In the genomic region with DNA sequence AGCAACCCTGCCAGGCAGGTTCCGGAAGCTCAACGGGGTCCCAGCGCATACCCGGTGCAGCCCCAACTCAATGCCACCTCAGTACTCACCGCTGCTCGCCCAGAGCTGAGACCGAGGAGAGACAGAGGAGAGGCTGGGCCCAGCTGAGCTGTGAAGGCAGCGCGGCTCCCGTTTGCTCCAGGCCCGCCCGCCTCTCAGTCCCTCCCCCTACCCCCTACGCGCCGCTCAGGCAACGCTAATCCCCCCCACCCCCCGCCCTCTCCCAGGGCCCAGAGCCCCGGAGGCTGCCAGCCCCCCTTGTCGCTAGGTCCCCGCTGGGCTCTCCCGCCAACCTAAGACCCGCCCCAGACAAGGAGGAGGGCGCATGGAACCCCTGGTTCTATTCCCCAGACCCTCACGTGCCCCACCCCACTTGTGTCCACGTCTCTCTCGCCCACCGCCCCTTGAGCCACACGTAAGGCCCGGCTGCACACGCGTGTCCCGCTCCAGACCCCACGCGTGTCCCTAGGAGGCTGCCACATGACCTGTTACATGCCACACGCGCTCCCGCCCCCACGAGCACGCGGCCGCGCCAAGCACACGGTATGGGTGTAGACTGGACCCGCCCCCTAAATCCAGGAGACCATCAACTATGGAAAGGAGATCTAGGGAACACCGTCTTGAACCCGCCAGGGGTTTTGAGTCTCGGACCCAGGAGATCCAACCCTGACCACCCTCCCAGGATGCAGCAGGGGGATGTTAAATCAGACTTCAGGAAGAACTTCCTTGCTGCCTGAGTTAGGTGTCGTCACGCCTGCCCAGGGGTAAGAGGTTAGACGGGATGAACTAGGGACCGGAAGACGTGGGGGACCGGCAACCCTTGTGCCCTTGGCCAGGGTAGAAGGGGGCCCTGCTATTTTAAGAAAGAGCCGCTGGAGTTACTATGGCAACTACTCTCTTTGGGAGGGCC, we compare ENCODE assay signal across 8 cellular contexts. TPM values are rescaled to one million over a fixed set of nuclear protein-coding genes. Genes with fewer than 3 reads are reported as not detected.
DNase-seq lines count a peak whose midpoint lies in the region; ATAC-seq and TF ChIP-seq lines count a peak whose summit lies in the region.

A gene (minus strand): TSS at position 174 of the 949 bp plus-strand sequence. CDS start 1,747 bp downstream, outside the sequence.

- ATAC-seq in CD4-positive, CD25-positive, alpha-beta regulatory T cell (ENCODE audit: low read depth in 2 of 2) = no peak
- ATAC-seq in T-helper 17 cell (no peak), GM19455 (IDR thresholded peaks at IDR 0.05; ENCODE audit: unreplicated experiment) (no peak)

- DNase-seq in CD4-positive, CD25-positive, alpha-beta regulatory T cell = no peak
- no peak for DNase-seq in Karpas-422
- DNase-seq in T-helper 17 cell = no peak
- DNase-seq in glutamatergic neuron = peak; percentile 79
- no peak for DNase-seq in stimulated activated CD4-positive, alpha-beta T cell treated with anti-CD3 and anti-CD28 coated beads, Interleukin-4, amount 100 ng/mL, for 24 hours
- DNase-seq in AG20443 (ENCODE audit: low spot score) = no peak

- H3K36me3 ChIP-seq in CD4-positive, CD25-positive, alpha-beta regulatory T cell (ENCODE audit: control insufficient read depth, insufficient read depth, low read length) = no peaks in the 10 kb centered on the region
- H3K36me3 ChIP-seq in Karpas-422 (ENCODE audit: insufficient read depth, low read length) (no peaks in the 10 kb centered on the region), skeletal muscle tissue (ENCODE audit: control insufficient read depth in 3 of 3, insufficient read depth in 3 of 3, low read length in 3 of 3) (peaks cover 9 to 10% (median 10%) of the 10 kb centered on the region in 3 donors)

- H3K4me2 ChIP-seq in Karpas-422 (ENCODE audit: low read depth, low read length, poor library complexity, severe bottlenecking) = peak within 1 kb of the TSS; percentile 80

- peaks cover 0 to 40% (median 16%) of the 10 kb centered on the region in 4 donors for H3K4me1 Mint-ChIP-seq in CD4-positive, CD25-positive, alpha-beta regulatory T cell
- H3K4me1 Mint-ChIP-seq in T-helper 17 cell (peaks cover 20% of the 10 kb centered on the region), glutamatergic neuron (ENCODE audit: low read depth, unreplicated experiment) (peaks cover 23% of the 10 kb centered on the region)

- peaks cover 44% of the 10 kb centered on the region for H3K4me1 ChIP-seq in CD4-positive, CD25-positive, alpha-beta regulatory T cell (ENCODE audit: control insufficient read depth, insufficient read depth, low read length, poor library complexity, severe bottlenecking)
- peaks cover 12% of the 10 kb centered on the region for H3K4me1 ChIP-seq in Karpas-422 (ENCODE audit: low read length)
- H3K4me1 ChIP-seq in skeletal muscle tissue (ENCODE audit: control insufficient read depth in 3 of 3, insufficient read depth in 3 of 3, low read length in 3 of 3) = peaks cover 33 to 38% (median 34%) of the 10 kb centered on the region in 3 donors

- peak within 1 kb of the TSS in 1 of 3 donors; percentile 77 for H3K27ac Mint-ChIP-seq in CD4-positive, CD25-positive, alpha-beta regulatory T cell
- H3K27ac Mint-ChIP-seq in T-helper 17 cell (peak within 1 kb of the TSS; percentile 37), glutamatergic neuron (ENCODE audit: unreplicated experiment) (peak within 1 kb of the TSS; percentile 98)

- H3K4me3 Mint-ChIP-seq in CD4-positive, CD25-positive, alpha-beta regulatory T cell = peak within 1 kb of the TSS; percentile 93 to 98 (median 96)
- H3K4me3 Mint-ChIP-seq in T-helper 17 cell (peak within 1 kb of the TSS; percentile 98), glutamatergic neuron (ENCODE audit: unreplicated experiment) (peak within 1 kb of the TSS; percentile 84)

- peaks cover 7% of the 10 kb centered on the region for H3K27me3 ChIP-seq in CD4-positive, CD25-positive, alpha-beta regulatory T cell (ENCODE audit: control insufficient read depth, insufficient read depth, low read length)
- H3K27me3 ChIP-seq in Karpas-422 (ENCODE audit: low read length) = no peaks in the 10 kb centered on the region
- peaks cover 27 to 43% (median 29%) of the 10 kb centered on the region in 3 donors for H3K27me3 ChIP-seq in skeletal muscle tissue (ENCODE audit: control insufficient read depth in 3 of 3, insufficient read depth in 3 of 3, low read length in 3 of 3)

- peaks cover 26% of the 10 kb centered on the region for H3K27me3 Mint-ChIP-seq in CD4-positive, CD25-positive, alpha-beta regulatory T cell
- H3K27me3 Mint-ChIP-seq in T-helper 17 cell (peaks cover 35% of the 10 kb centered on the region), glutamatergic neuron (ENCODE audit: unreplicated experiment) (peaks cover 11% of the 10 kb centered on the region)

- H4K20me1 ChIP-seq in Karpas-422 (ENCODE audit: insufficient read depth, low read depth, low read length) = no peaks in the 10 kb centered on the region

- H3K79me2 ChIP-seq in Karpas-422 (ENCODE audit: low read length) = no peaks in the 10 kb centered on the region

- H2AFZ ChIP-seq in Karpas-422 (ENCODE audit: low read length) = no peak within 1 kb of the TSS

- H3K27ac ChIP-seq in CD4-positive, CD25-positive, alpha-beta regulatory T cell (ENCODE audit: insufficient read depth, low read length, poor library complexity, severe bottlenecking) = no peak within 1 kb of the TSS
- H3K27ac ChIP-seq in Karpas-422 (ENCODE audit: low read length) (no peak within 1 kb of the TSS), skeletal muscle tissue (ENCODE audit: low read depth, low read length) (no peak within 1 kb of the TSS)

- no peaks in the 10 kb centered on the region for H3K36me3 Mint-ChIP-seq in CD4-positive, CD25-positive, alpha-beta regulatory T cell
- H3K36me3 Mint-ChIP-seq in T-helper 17 cell (ENCODE audit: low read depth) (peaks cover 5% of the 10 kb centered on the region), glutamatergic neuron (ENCODE audit: unreplicated experiment) (no peaks in the 10 kb centered on the region)

- H3K9me2 ChIP-seq in Karpas-422 (replicated peaks; ENCODE audit: insufficient read depth, low read length) = no peaks in the 10 kb centered on the region

- H3K9me3 ChIP-seq in CD4-positive, CD25-positive, alpha-beta regulatory T cell (ENCODE audit: control insufficient read depth in 2 of 2, low read length in 2 of 2) = no peaks in the 10 kb centered on the region
- H3K9me3 ChIP-seq in Karpas-422 (ENCODE audit: low read length) = no peaks in the 10 kb centered on the region
- no peaks in the 10 kb centered on the region for H3K9me3 ChIP-seq in T-helper 17 cell (ENCODE audit: control insufficient read depth, low read length, poor library complexity, severe bottlenecking)
- no peaks in the 10 kb centered on the region for H3K9me3 ChIP-seq in skeletal muscle tissue (ENCODE audit: control insufficient read depth in 3 of 3, low read length in 3 of 3)

- no peak for TF ChIP-seq CTCF in glutamatergic neuron (IDR thresholded peaks at IDR 0.05; ENCODE audit: partially characterized antibody, unreplicated experiment)

- H3K4me3 ChIP-seq in CD4-positive, CD25-positive, alpha-beta regulatory T cell (ENCODE audit: low read depth, low read length) = peak within 1 kb of the TSS; percentile 91
- H3K4me3 ChIP-seq in Karpas-422 (ENCODE audit: low read length) = peak within 1 kb of the TSS; percentile 78
- peak within 1 kb of the TSS; percentile 81 to 99 (median 97) for H3K4me3 ChIP-seq in skeletal muscle tissue (ENCODE audit: low read length in 3 of 3)

- peaks cover 0 to 4% (median 0%) of the 10 kb centered on the region in 7 donors for H3K9me3 Mint-ChIP-seq in CD4-positive, CD25-positive, alpha-beta regulatory T cell
- H3K9me3 Mint-ChIP-seq in glutamatergic neuron (ENCODE audit: unreplicated experiment) = peaks cover 12% of the 10 kb centered on the region

- H3K9ac ChIP-seq in Karpas-422 (ENCODE audit: low read length) (peak within 1 kb of the TSS; percentile 72), skeletal muscle tissue (ENCODE audit: low read depth in 1 of 3, low read length in 3 of 3) (no peak within 1 kb of the TSS)

RNA-seq across cellular contexts. Expression of the gene that starts here (rescaled TPM):
- total RNA-seq in CD4-positive, CD25-positive, alpha-beta regulatory T cell = 2.9 TPM
- polyA plus RNA-seq in CD4-positive, CD25-positive, alpha-beta regulatory T cell = 1 to 10 TPM; 1.4 to 2.6 (median 1.9) TPM
- 0.19 and 0.61 TPM in 2 replicates for total RNA-seq in Karpas-422 (2014; rRNA removed; shearing (Covaris generic); ENCODE audit: low replicate concordance)
- 1 to 10 TPM; 2.9 to 5.1 TPM for total RNA-seq in T-helper 17 cell
- 88.5 TPM for total RNA-seq in glutamatergic neuron (ENCODE audit: unreplicated experiment)
- total RNA-seq in skeletal muscle tissue = 3.7 TPM

Comparison
In these comparisons a context has a peak if more than half of its experiments do, and no peak if none do; other contexts are left out.
1. RNA of the gene that starts here (total RNA-seq): 88.5 TPM in glutamatergic neuron (single experiment); 2.9 to 5.1 TPM in T-helper 17 cell, 3.7 TPM in skeletal muscle tissue (single experiment), 2.9 TPM in CD4-positive, CD25-positive, alpha-beta regulatory T cell (single experiment) and 0.19 to 0.61 TPM in Karpas-422; every median in the first group is over 10 times any median in the second.
2. Peak in every context shown above with its lines, with median percentiles within 50 percentile points of each other: H3K4me3 ChIP-seq and H3K4me3 Mint-ChIP-seq.